Comparison of ENCODE assay signal across 18 cellular contexts in the genomic region with DNA sequence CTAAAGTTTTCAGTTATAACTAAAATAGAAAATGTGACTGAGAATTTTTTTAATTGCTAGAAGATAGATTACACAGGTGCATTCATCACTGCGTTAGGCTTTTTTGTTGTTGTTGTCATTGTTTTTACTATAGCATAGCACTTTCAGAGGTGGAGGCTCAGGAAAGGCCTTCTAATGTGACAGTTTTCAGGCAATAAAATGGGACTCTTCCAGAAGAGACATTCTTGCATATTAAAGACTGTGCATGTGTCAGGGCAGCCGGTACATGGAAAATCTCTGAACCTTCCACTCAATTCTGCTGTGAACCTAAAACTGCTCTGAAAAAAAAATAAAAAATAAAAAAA.
A peak's percentile ranks its signal among the peaks of the same experiment; 100 is the strongest.
DNase-seq lines count a peak whose midpoint lies in the region; ATAC-seq, FAIRE-seq and TF ChIP-seq lines count a peak whose summit lies in the region.
"Had no signal": no experiment of that assay in that cellular context is flagged by ENCODE, and none has a peak within 500 bp of the region (broad histone marks: within the 10 kb centered on the region; RNA-seq: fewer than 3 reads in every experiment).

No MANE protein-coding gene starts in this region.

- FAIRE-seq in H54 (lab: Jason Lieb, UNC), result no peak
- FAIRE-seq: pancreas had no signal

- no peaks in the 10 kb centered on the region for H3K79me2 ChIP-seq in OCI-LY3 (ENCODE audit: low read length)

- no peak overlapping the region for H2AFZ ChIP-seq in OCI-LY3 (ENCODE audit: low read depth, low read length)
- H2AFZ ChIP-seq: GM23248 had no signal

- H3K27me3 ChIP-seq in OCI-LY3 (ENCODE audit: low read depth, low read length), result no peaks in the 10 kb centered on the region
- H3K27me3 ChIP-seq: pancreas, SJCRH30 had no signal

- no peaks in the 10 kb centered on the region for H3K9me3 ChIP-seq in OCI-LY3 (ENCODE audit: insufficient read depth, low read length)
- H3K9me3 ChIP-seq: pancreas, SJCRH30 had no signal

- H4K20me1 ChIP-seq in OCI-LY3 (ENCODE audit: insufficient read depth, low read length), result no peaks in the 10 kb centered on the region

- no peak for TF ChIP-seq CTCF in OCI-LY3 (IDR thresholded peaks at IDR 0.05; ENCODE audit: low read depth, low read length)

- H3K4me1 ChIP-seq in OCI-LY3 (ENCODE audit: low read length), result peaks cover 21% of the 10 kb centered on the region
- H3K4me1 ChIP-seq: left ventricle myocardium inferior, pancreas, SJCRH30 had no signal

- no peak for TF ChIP-seq POLR2A in H54 (IDR thresholded peaks at IDR 0.05; ENCODE audit: low read depth, low read length)

- ATAC-seq in GM18861 (IDR thresholded peaks at IDR 0.05; ENCODE audit: unreplicated experiment) (peak; percentile 29), GM21447 (IDR thresholded peaks at IDR 0.05; ENCODE audit: unreplicated experiment) (peak; percentile 21), HG03060 (IDR thresholded peaks at IDR 0.05; ENCODE audit: low read depth, unreplicated experiment) (peak; percentile 23)
- ATAC-seq: pancreas had no signal

- H3K9ac ChIP-seq in OCI-LY3 (ENCODE audit: low read length), result no peak overlapping the region
- H3K9ac ChIP-seq: GM23248 had no signal

- DNase-seq in SK-N-DZ (ENCODE audit: low spot score), result no peak
- DNase-seq in H54 (ENCODE audit: insufficient read length, low spot score), result no peak
- DNase-seq in epidermal melanocyte (ENCODE audit: insufficient read length, low spot score), result no peak
- no peak for DNase-seq in NCI-H1417 (lab: John Stamatoyannopoulos, UW)
- DNase-seq: activated CD4-positive, alpha-beta T cell treated with anti-CD3 and anti-CD28 coated beads for 48 hours; effector CD8-positive, alpha-beta T cell; GM23248; left ventricle myocardium inferior; NCI-H1105; NCI-H2171; pancreas; SJCRH30; stimulated activated naive CD4-positive, alpha-beta T cell; trophoblast cell had no signal

- no peak overlapping the region for H3K27ac ChIP-seq in OCI-LY3 (ENCODE audit: low read length)
- H3K27ac ChIP-seq: GM23248, left ventricle myocardium inferior, pancreas, SJCRH30 had no signal

- no peaks in the 10 kb centered on the region for H3K36me3 ChIP-seq in OCI-LY3 (replicated peaks; ENCODE audit: low read depth, low read length)
- H3K36me3 ChIP-seq: left ventricle myocardium inferior, pancreas, SJCRH30 had no signal

- peak overlapping the region; percentile 8 for H3K4me3 ChIP-seq in OCI-LY3 (ENCODE audit: low read length)
- H3K4me3 ChIP-seq: GM23248, left ventricle myocardium inferior, pancreas, SJCRH30 had no signal

- H3K4me2 ChIP-seq in OCI-LY3 (ENCODE audit: low read length), result peak overlapping the region; percentile 42
